18 cellular contexts compared by ENCODE assay signal in genomic region chr11:73019448-73019847, GRCh38.
A peak's percentile ranks its signal among the peaks of the same experiment; 100 is the strongest.
DNase-seq lines count a peak whose midpoint lies in the region; ATAC-seq and TF ChIP-seq lines count a peak whose summit lies in the region.
"Had no signal": no experiment of that assay in that cellular context is flagged by ENCODE, and none has a peak within 500 bp of the region (broad histone marks: within the 10 kb centered on the region; RNA-seq: fewer than 3 reads in every experiment).

No MANE protein-coding gene starts in this region.

- no peak for ATAC-seq in IMR-90 (ENCODE audit: low read depth)
- ATAC-seq: GM23338 had no signal

- no peak overlapping the region for H3K14ac ChIP-seq in IMR-90 (replicated peaks; ENCODE audit: low read depth, low read length)

- no peak overlapping the region for H2AFZ ChIP-seq in IMR-90 (replicated peaks; ENCODE audit: low read length, poor library complexity)
- H2AFZ ChIP-seq: GM23338 had no signal

- dilution Hi-C loops in IMR-90 (cut with HindIII; ENCODE audit: low sequenced_read_pairs, unreplicated experiment): no loop called here

- no peak overlapping the region for H2BK20ac ChIP-seq in IMR-90 (ENCODE audit: low read depth, low read length)

- peaks cover 17 to 42% of the 10 kb centered on the region in 2 experiments for H3K79me1 ChIP-seq in IMR-90 (ENCODE audit: low read depth in 1 of 2, low read length in 2 of 2)

- H3K36me3 ChIP-seq in IMR-90 (ENCODE audit: control insufficient read depth, insufficient read depth, low read length) (no peaks in the 10 kb centered on the region), neutrophil (no peaks in the 10 kb centered on the region), WERI-Rb-1 (no peaks in the 10 kb centered on the region; the same call in 1 of the 2 replicates)

- in situ Hi-C loops in IMR-90 (cut with MboI; ENCODE audit: low sequenced_read_pairs): no loop called here

- H3K27ac ChIP-seq in IMR-90 (ENCODE audit: insufficient read depth, low read length) (no peak overlapping the region), neutrophil (peak overlapping the region; percentile 28), WERI-Rb-1 (no peak overlapping the region)

- no peak overlapping the region for H4K8ac ChIP-seq in IMR-90 (ENCODE audit: low read depth in 2 of 2, low read length in 2 of 2)

- no peak overlapping the region for H3K18ac ChIP-seq in IMR-90 (ENCODE audit: low read depth, low read length)

- H4K91ac ChIP-seq in IMR-90 (ENCODE audit: insufficient read depth, low read depth, low read length): no peak overlapping the region

- no peak overlapping the region for H2BK15ac ChIP-seq in IMR-90 (ENCODE audit: low read depth, low read length)

- POLR2A ChIA-PET in IMR-90 (lab: Charles Lee; ENCODE audit: unreplicated experiment): no interaction called here

- H3K27me3 Mint-ChIP-seq in activated CD4-positive, alpha-beta T cell treated with anti-CD3 and anti-CD28 coated beads, Interleukin-2, amount 10 ng/mL, durations not matched to agents 24 days and 14 days: no peaks in the 10 kb centered on the region
- H3K27me3 Mint-ChIP-seq: CD4-positive, alpha-beta memory T cell had no signal

- TF ChIP-seq RAD21 in IMR-90 (IDR thresholded peaks at IDR 0.05; ENCODE audit: low read length): no peak

- H3K4me3 ChIP-seq in IMR-90 (ENCODE audit: insufficient read depth, low read depth, low read length) (no peak overlapping the region), neutrophil (ENCODE audit: low read depth in 1 of 2, low read length in 1 of 2) (no peak overlapping the region), WERI-Rb-1 (ENCODE audit: low read depth, low read length) (no peak overlapping the region)
- H3K4me3 ChIP-seq: GM23338 had no signal

- no peak for TF ChIP-seq CTCF in IMR-90 (conservative IDR thresholded peaks at IDR 0.05; ENCODE audit: low read depth, low read length)
- TF ChIP-seq CTCF in neutrophil (IDR thresholded peaks at IDR 0.05): no peak
- no peak for TF ChIP-seq CTCF in WERI-Rb-1 (IDR thresholded peaks at IDR 0.05; ENCODE audit: low read depth, low read length)

- H3K23ac ChIP-seq in IMR-90 (ENCODE audit: low read depth, low read length): peak overlapping the region; percentile 70; the same call in 1 of the 2 replicates

- H2AK5ac ChIP-seq in IMR-90 (ENCODE audit: low read depth, low read length): no peak overlapping the region

- no peak overlapping the region for H2AK9ac ChIP-seq in IMR-90 (replicated peaks; ENCODE audit: low read depth, low read length, poor library complexity)

- H3K9me3 ChIP-seq in IMR-90 (ENCODE audit: control insufficient read depth, insufficient read depth, low read length): no peaks in the 10 kb centered on the region
- no peaks in the 10 kb centered on the region for H3K9me3 ChIP-seq in neutrophil
- H3K9me3 ChIP-seq in WERI-Rb-1 (ENCODE audit: severe bottlenecking): no peaks in the 10 kb centered on the region

- H3K56ac ChIP-seq in IMR-90 (ENCODE audit: extremely low read depth, insufficient read depth, low read length): no peak overlapping the region

- peaks cover 35% of the 10 kb centered on the region for H3K36me3 Mint-ChIP-seq in activated CD4-positive, alpha-beta T cell treated with anti-CD3 and anti-CD28 coated beads, Interleukin-2, amount 10 ng/mL, durations not matched to agents 24 days and 14 days (ENCODE audit: low read depth)

- no peak overlapping the region for H3K9ac ChIP-seq in IMR-90 (ENCODE audit: low read depth, low read length)

- no peak overlapping the region for H3K4ac ChIP-seq in IMR-90 (ENCODE audit: low read depth, low read length)

- peaks cover 2% of the 10 kb centered on the region for H3K4me1 Mint-ChIP-seq in activated CD4-positive, alpha-beta T cell treated with anti-CD3 and anti-CD28 coated beads, Interleukin-2, amount 10 ng/mL, durations not matched to agents 24 days and 14 days
- H3K4me1 Mint-ChIP-seq: GM23338 had no signal

- no peak overlapping the region for H2BK5ac ChIP-seq in IMR-90 (ENCODE audit: low read depth, low read length, poor library complexity, severe bottlenecking)

- CTCF ChIA-PET in IMR-90 (lab: Yijun Ruan, JAX): no interaction called here

- no peaks in the 10 kb centered on the region for H3K4me1 ChIP-seq in IMR-90 (ENCODE audit: control insufficient read depth, insufficient read depth, low read length)
- peaks cover 7 to 13% of the 10 kb centered on the region in 2 experiments for H3K4me1 ChIP-seq in neutrophil (ENCODE audit: control insufficient read depth in 1 of 2, insufficient read depth in 1 of 2, low read depth in 1 of 2, low read length in 1 of 2)

- H4K5ac ChIP-seq in IMR-90 (ENCODE audit: low read depth, low read length): no peak overlapping the region

- H3K27ac Mint-ChIP-seq in activated CD4-positive, alpha-beta T cell treated with anti-CD3 and anti-CD28 coated beads, Interleukin-2, amount 10 ng/mL, durations not matched to agents 24 days and 14 days: no peak overlapping the region
- H3K27ac Mint-ChIP-seq: CD4-positive, alpha-beta memory T cell; GM23338 had no signal

- H2BK120ac ChIP-seq in IMR-90 (ENCODE audit: low read depth, low read length): no peak overlapping the region

- DNase-seq in COLO829 (ENCODE audit: low spot score) (peak; percentile 67), IMR-90 (no peak), foreskin melanocyte (peak; percentile 68), EL (no peak), WERI-Rb-1 (no peak)
- DNase-seq in activated CD4-positive, alpha-beta T cell treated with anti-CD3 and anti-CD28 coated beads, Interleukin-2, amount 10 ng/mL, durations not matched to agents 24 days and 14 days: no peak
- no peak for DNase-seq in effector CD8-positive, alpha-beta T cell (lab: John Stamatoyannopoulos, UW)
- DNase-seq: CD4-positive, alpha-beta memory T cell; DMS79 treated with DMSO at 0.1 percent for 48 hours; GDM1; KG1; NCI-H1092; NCI-H2081 treated with DMSO at 0.1 percent for 48 hours; NCI-H226; SHP77 treated with DMSO at 0.1 percent for 48 hours; SW 1271 had no signal

- H4K20me1 ChIP-seq in IMR-90 (ENCODE audit: insufficient read depth, low read length): peaks cover 7% of the 10 kb centered on the region; the same call in 1 of the 2 replicates

- no peaks in the 10 kb centered on the region for H3K27me3 ChIP-seq in IMR-90 (ENCODE audit: control insufficient read depth, insufficient read depth, low read length)
- H3K27me3 ChIP-seq in neutrophil: no peaks in the 10 kb centered on the region
- no peaks in the 10 kb centered on the region for H3K27me3 ChIP-seq in WERI-Rb-1 (ENCODE audit: insufficient read depth, low read depth, severe bottlenecking)

- intact Hi-C loops in IMR-90 (cut with micrococcal nuclease): loop anchor here (10.0 kb wide), 1 partner anchor 85 kb away; no protein-coding TSS in a partner anchor
- intact Hi-C loops in activated CD4-positive, alpha-beta T cell treated with anti-CD3 and anti-CD28 coated beads, Interleukin-2, amount 10 ng/mL, durations not matched to agents 24 days and 14 days (cut with micrococcal nuclease): no loop called here

- peaks cover 3% of the 10 kb centered on the region; the same call in 1 of the 2 replicates for H3K9me1 ChIP-seq in IMR-90 (ENCODE audit: insufficient read depth, low read length)

- H3K4me2 ChIP-seq in IMR-90 (ENCODE audit: low read depth, low read length): no peak overlapping the region
- H3K4me2 ChIP-seq: GM23338 had no signal

- peaks cover 19% of the 10 kb centered on the region for H3K9me3 Mint-ChIP-seq in activated CD4-positive, alpha-beta T cell treated with anti-CD3 and anti-CD28 coated beads, Interleukin-2, amount 10 ng/mL, durations not matched to agents 24 days and 14 days

- H3K4me3 Mint-ChIP-seq in activated CD4-positive, alpha-beta T cell treated with anti-CD3 and anti-CD28 coated beads, Interleukin-2, amount 10 ng/mL, durations not matched to agents 24 days and 14 days: no peak overlapping the region
- H3K4me3 Mint-ChIP-seq: CD4-positive, alpha-beta memory T cell; GM23338 had no signal

- BruUV-seq in IMR-90 (replicated peaks; lab: Mats Ljungman, UMichigan): no TSS peak

- TF ChIP-seq POLR2A in IMR-90 (IDR thresholded peaks at IDR 0.05; ENCODE audit: low read depth, low read length): no peak

TF ChIP-seq in IMR-90, 13 proteins besides CTCF, POLR2A, EP300 and RAD21:
- TF ChIP-seq RCOR1 (IDR thresholded peaks at IDR 0.05; ENCODE audit: insufficient replicate concordance, low read length) (no peak), ELK1 (IDR thresholded peaks at IDR 0.05; ENCODE audit: borderline replicate concordance, low read depth, low read length) (no peak), BHLHE40 (IDR thresholded peaks at IDR 0.05; ENCODE audit: low read depth, low read length) (no peak), MXI1 (IDR thresholded peaks at IDR 0.05; ENCODE audit: borderline replicate concordance, low read depth, low read length) (no peak), MAFK (IDR thresholded peaks at IDR 0.05; ENCODE audit: low read depth, low read length) (no peak), FOS (IDR thresholded peaks at IDR 0.05; ENCODE audit: low read depth, low read length) (no peak), NFE2L2 (IDR thresholded peaks at IDR 0.05; ENCODE audit: low read depth, low read length) (no peak), CEBPB (IDR thresholded peaks at IDR 0.05; ENCODE audit: low read depth, low read length) (no peak), CHD1 (IDR thresholded peaks at IDR 0.05; ENCODE audit: low read depth, low read length) (no peak), MAZ (IDR thresholded peaks at IDR 0.05; ENCODE audit: borderline replicate concordance, low read depth, low read length) (no peak), RFX5 (IDR thresholded peaks at IDR 0.05; ENCODE audit: low read depth, low read length) (no peak), USF2 (IDR thresholded peaks at IDR 0.05; ENCODE audit: low read depth, low read length) (no peak), SMC3 (IDR thresholded peaks at IDR 0.05; ENCODE audit: low read depth, low read length) (no peak)
TF ChIP-seq in IMR-90: peak in this region for 0.

Comparison
In these comparisons a context has a peak if more than half of its experiments do, and no peak if none do; other contexts are left out.
1. DNase-seq: peak in COLO829 (single experiment) and foreskin melanocyte (single experiment); none in IMR-90 (single experiment), activated CD4-positive, alpha-beta T cell treated with anti-CD3 and anti-CD28 coated beads, Interleukin-2, amount 10 ng/mL, durations not matched to agents 24 days and 14 days (single experiment), EL (single experiment), effector CD8-positive, alpha-beta T cell (single experiment) and WERI-Rb-1 (single experiment).